9 cellular contexts compared by ENCODE assay signal in genomic region chr10:97640868-97641811, GRCh38. TPM values are rescaled to one million over a fixed set of nuclear protein-coding genes. Genes with fewer than 3 reads are reported as not detected.
A peak's percentile ranks its signal among the peaks of the same experiment; 100 is the strongest.
DNase-seq lines count a peak whose midpoint lies in the region; ATAC-seq and TF ChIP-seq lines count a peak whose summit lies in the region.
"Had no signal": no experiment of that assay in that cellular context is flagged by ENCODE, and none has a peak within 500 bp of the region (broad histone marks: within the 10 kb centered on the region; RNA-seq: fewer than 3 reads in every experiment).

No MANE protein-coding gene starts in this region.

- H3F3A ChIP-seq in GM23338 (replicated peaks; ENCODE audit: low read depth) (no peaks in the 10 kb centered on the region), MM.1S (ENCODE audit: insufficient read depth, low read length) (no peaks in the 10 kb centered on the region)

- no peaks in the 10 kb centered on the region for H3K27me3 ChIP-seq in GM23338 (ENCODE audit: insufficient read depth)
- H3K27me3 ChIP-seq in MM.1S (replicated peaks; ENCODE audit: insufficient read depth, low read length): no peaks in the 10 kb centered on the region

- peaks cover 11% of the 10 kb centered on the region for H3K27me3 Mint-ChIP-seq in GM23338 (ENCODE audit: insufficient read depth, low read depth, poor library complexity)
- H3K27me3 Mint-ChIP-seq in activated T-helper 1 cell treated with anti-CD3 and anti-CD28 coated beads, Interleukin-12 subunit alpha, Interleukin-12 subunit beta, Interleukin-2, Interleukin-4 antibody, amounts not matched to agents 30 ng/mL and 10 ng/mL and 1 ng/mL, durations not matched to agents 14 hours and 24 hours and 36 hours (ENCODE audit: insufficient read depth): peaks cover 1% of the 10 kb centered on the region

- TF ChIP-seq CTCF in GM23338 (conservative IDR thresholded peaks at IDR 0.05; ENCODE audit: low read depth in 2 of 2) (no peak), MM.1S (IDR thresholded peaks at IDR 0.05; ENCODE audit: low read length) (no peak), omental fat pad (IDR thresholded peaks at IDR 0.05) (no peak)

- peak overlapping the region; percentile 48; the same call in 1 of the 2 replicates for H3K27ac ChIP-seq in GM23338 (ENCODE audit: low read depth)
- H3K27ac ChIP-seq in MM.1S (ENCODE audit: low read length): peak overlapping the region; percentile 31; the same call in 1 of the 2 replicates

- peaks cover 2% of the 10 kb centered on the region; the same call in 2 of the 3 replicates for H3K9me3 Mint-ChIP-seq in GM23338
- H3K9me3 Mint-ChIP-seq in activated T-helper 1 cell treated with anti-CD3 and anti-CD28 coated beads, Interleukin-12 subunit alpha, Interleukin-12 subunit beta, Interleukin-2, Interleukin-4 antibody, amounts not matched to agents 30 ng/mL and 10 ng/mL and 1 ng/mL, durations not matched to agents 14 hours and 24 hours and 36 hours: no peaks in the 10 kb centered on the region

- H3K4me2 ChIP-seq in GM23338 (peak overlapping the region; percentile 86), MM.1S (ENCODE audit: low read depth, low read length) (peak overlapping the region; percentile 88)

- H3K9me2 ChIP-seq in GM23338 (ENCODE audit: insufficient read depth) (no peaks in the 10 kb centered on the region), MM.1S (replicated peaks; ENCODE audit: insufficient read depth, low read length) (no peaks in the 10 kb centered on the region)

- H3K36me3 Mint-ChIP-seq in GM23338 (ENCODE audit: low read depth): peaks cover 31% of the 10 kb centered on the region
- peaks cover 14% of the 10 kb centered on the region for H3K36me3 Mint-ChIP-seq in activated T-helper 1 cell treated with anti-CD3 and anti-CD28 coated beads, Interleukin-12 subunit alpha, Interleukin-12 subunit beta, Interleukin-2, Interleukin-4 antibody, amounts not matched to agents 30 ng/mL and 10 ng/mL and 1 ng/mL, durations not matched to agents 14 hours and 24 hours and 36 hours (ENCODE audit: low read depth)

- intact Hi-C loops in activated T-helper 1 cell treated with anti-CD3 and anti-CD28 coated beads, Interleukin-12 subunit alpha, Interleukin-12 subunit beta, Interleukin-2, Interleukin-4 antibody, amounts not matched to agents 30 ng/mL and 10 ng/mL and 1 ng/mL, durations not matched to agents 14 hours and 24 hours and 36 hours (cut with micrococcal nuclease): loop anchor here (1.0 to 5.0 kb wide), 14 partner anchors 8 to 1980 kb away; partner anchors contain the start of genes ARHGAP19, AVPI1, EXOSC1 and FRAT1

- no peaks in the 10 kb centered on the region for H3K9me3 ChIP-seq in MM.1S (replicated peaks; ENCODE audit: insufficient read depth, low read length)

- H2AFZ ChIP-seq in GM23338 (no peak overlapping the region), MM.1S (ENCODE audit: low read length) (peak overlapping the region; percentile 56)

- H3K4me1 Mint-ChIP-seq in GM23338: peaks cover 21% of the 10 kb centered on the region
- H3K4me1 Mint-ChIP-seq in activated T-helper 1 cell treated with anti-CD3 and anti-CD28 coated beads, Interleukin-12 subunit alpha, Interleukin-12 subunit beta, Interleukin-2, Interleukin-4 antibody, amounts not matched to agents 30 ng/mL and 10 ng/mL and 1 ng/mL, durations not matched to agents 14 hours and 24 hours and 36 hours (ENCODE audit: low read depth): peaks cover 23% of the 10 kb centered on the region

- H3K79me2 ChIP-seq in GM23338 (replicated peaks; ENCODE audit: insufficient read depth) (peaks cover 49% of the 10 kb centered on the region), MM.1S (ENCODE audit: low read length) (peaks cover 36% of the 10 kb centered on the region)

- DNase-seq in GM03348 (ENCODE audit: low spot score) (peak; percentile 69), GM23338 (ENCODE audit: low spot score) (peak; percentile 69), MM.1S (peak; percentile 25), globus pallidus (ENCODE audit: low spot score) (peak; percentile 23), omental fat pad (ENCODE audit: low spot score) (no peak), NCI-H2107 treated with DMSO at 0.1 percent for 48 hours (lab: John Stamatoyannopoulos, UW; ENCODE audit: unreplicated experiment) (no peak), LoVo (ENCODE audit: low spot score) (no peak)
- DNase-seq in activated T-helper 1 cell treated with anti-CD3 and anti-CD28 coated beads, Interleukin-12 subunit alpha, Interleukin-12 subunit beta, Interleukin-2, Interleukin-4 antibody, amounts not matched to agents 30 ng/mL and 10 ng/mL and 1 ng/mL, durations not matched to agents 14 hours and 24 hours and 36 hours (ENCODE audit: low spot score): peak; percentile 17

- H3K4me3 ChIP-seq in GM23338 (peak overlapping the region; percentile 92), MM.1S (ENCODE audit: low read length) (peak overlapping the region; percentile 95)

- peak overlapping the region; percentile 89 for H3K27ac Mint-ChIP-seq in GM23338
- H3K27ac Mint-ChIP-seq in activated T-helper 1 cell treated with anti-CD3 and anti-CD28 coated beads, Interleukin-12 subunit alpha, Interleukin-12 subunit beta, Interleukin-2, Interleukin-4 antibody, amounts not matched to agents 30 ng/mL and 10 ng/mL and 1 ng/mL, durations not matched to agents 14 hours and 24 hours and 36 hours: peak overlapping the region; percentile 86

- peak overlapping the region; percentile 82 for H3K9ac ChIP-seq in MM.1S (ENCODE audit: low read length)

- H4K20me1 ChIP-seq in GM23338 (replicated peaks; ENCODE audit: insufficient read depth): peaks cover 22% of the 10 kb centered on the region; the same call in 1 of the 2 replicates
- H4K20me1 ChIP-seq in MM.1S (ENCODE audit: insufficient read depth, low read length): 0 out of 2 replicates have a peak, but pooled peaks cover 6% of the 10 kb centered on the region

- peak overlapping the region; percentile 97 for H3K4me3 Mint-ChIP-seq in GM23338
- peak overlapping the region; percentile 96 for H3K4me3 Mint-ChIP-seq in activated T-helper 1 cell treated with anti-CD3 and anti-CD28 coated beads, Interleukin-12 subunit alpha, Interleukin-12 subunit beta, Interleukin-2, Interleukin-4 antibody, amounts not matched to agents 30 ng/mL and 10 ng/mL and 1 ng/mL, durations not matched to agents 14 hours and 24 hours and 36 hours

- ATAC-seq in GM23338 (peak; percentile 69), omental fat pad (ENCODE audit: low FRiP score) (peak; percentile 31)

- H3K36me3 ChIP-seq in GM23338 (ENCODE audit: insufficient read depth) (peaks cover under 1% of the 10 kb centered on the region), MM.1S (replicated peaks; ENCODE audit: insufficient read depth, low read length) (no peaks in the 10 kb centered on the region; the same call in 1 of the 2 replicates)

- peaks cover 6% of the 10 kb centered on the region; the same call in 1 of the 2 replicates for H3K4me1 ChIP-seq in GM23338 (ENCODE audit: insufficient read depth)
- H3K4me1 ChIP-seq in MM.1S (ENCODE audit: low read length): 0 out of 2 replicates have a peak, but pooled peaks cover 4% of the 10 kb centered on the region

TF ChIP-seq in GM23338, 12 proteins besides CTCF, POLR2A, EP300 and RAD21 (continues in another document):
- TF ChIP-seq STAT1 (IDR thresholded peaks at IDR 0.05; ENCODE audit: unreplicated experiment): no peak

RNA-seq across cellular contexts. Expression of gene PI4K2A, which starts 0.7 kb away (rescaled TPM):
- total RNA-seq in GM23338 (2014; rRNA removed; shearing (Covaris generic)): 23.3 and 29.2 TPM in 2 replicates
- polyA plus RNA-seq in GM23338 (2016; fragmentation: Nextera tagmentation; extraction: Ambion mirVana): 8.1 and 8.6 TPM in 2 replicates
- total RNA-seq in activated T-helper 1 cell treated with anti-CD3 and anti-CD28 coated beads, Interleukin-12 subunit alpha, Interleukin-12 subunit beta, Interleukin-2, Interleukin-4 antibody, amounts not matched to agents 30 ng/mL and 10 ng/mL and 1 ng/mL, durations not matched to agents 14 hours and 24 hours and 36 hours: 19.3 and 19.7 TPM in 2 replicates
- 10 to 100 TPM; 11.7 to 33.9 (median 17.8) TPM for total RNA-seq in omental fat pad

RNA-seq across cellular contexts. Expression of gene MORN4, which starts 7.8 kb away (rescaled TPM):
- total RNA-seq in GM23338 (2014; rRNA removed; shearing (Covaris generic)): 9.0 and 17.6 TPM in 2 replicates
- polyA plus RNA-seq in GM23338 (2016; fragmentation: Nextera tagmentation; extraction: Ambion mirVana): 49.5 and 50.0 TPM in 2 replicates
- 1.9 TPM in 2 replicates for total RNA-seq in activated T-helper 1 cell treated with anti-CD3 and anti-CD28 coated beads, Interleukin-12 subunit alpha, Interleukin-12 subunit beta, Interleukin-2, Interleukin-4 antibody, amounts not matched to agents 30 ng/mL and 10 ng/mL and 1 ng/mL, durations not matched to agents 14 hours and 24 hours and 36 hours
- total RNA-seq in omental fat pad: 1 to 10 TPM in 3 of 4 donors, under 1 TPM in 1; 0.36 to 5.3 (median 2.5) TPM

RNA-seq across cellular contexts. Expression of gene AVPI1, which starts 45.9 kb away (rescaled TPM):
- 7.4 and 8.2 TPM in 2 replicates for total RNA-seq in GM23338 (2014; rRNA removed; shearing (Covaris generic))
- polyA plus RNA-seq in GM23338 (2016; fragmentation: Nextera tagmentation; extraction: Ambion mirVana): 7.6 and 8.9 TPM in 2 replicates
- total RNA-seq in activated T-helper 1 cell treated with anti-CD3 and anti-CD28 coated beads, Interleukin-12 subunit alpha, Interleukin-12 subunit beta, Interleukin-2, Interleukin-4 antibody, amounts not matched to agents 30 ng/mL and 10 ng/mL and 1 ng/mL, durations not matched to agents 14 hours and 24 hours and 36 hours: 0.66 and 0.93 TPM in 2 replicates
- 100 to 1,000 TPM in 2 of 4 donors, 10 to 100 TPM in 2; 17.7 to 195 (median 69.0) TPM for total RNA-seq in omental fat pad

RNA-seq across cellular contexts. Expression of gene C10orf62, which starts 51.6 kb away (rescaled TPM):
- total RNA-seq in GM23338 (2014; rRNA removed; shearing (Covaris generic)): not detected in 2 replicates
- not detected in 2 replicates for polyA plus RNA-seq in GM23338 (2016; fragmentation: Nextera tagmentation; extraction: Ambion mirVana)
- total RNA-seq in activated T-helper 1 cell treated with anti-CD3 and anti-CD28 coated beads, Interleukin-12 subunit alpha, Interleukin-12 subunit beta, Interleukin-2, Interleukin-4 antibody, amounts not matched to agents 30 ng/mL and 10 ng/mL and 1 ng/mL, durations not matched to agents 14 hours and 24 hours and 36 hours: not detected in 2 replicates
- total RNA-seq in omental fat pad: 1 to 10 TPM in 1 of 4 donors, under 1 TPM in 1, not detected in 2; 0.88 to 1.2 TPM
- total RNA-seq: activated CD8-positive, alpha-beta memory T cell treated with anti-CD3 and anti-CD28 coated beads for 36 hours had no signal

RNA-seq across cellular contexts. Expression of gene HOGA1, which starts 57.0 kb away (rescaled TPM):
- not detected in 2 replicates for total RNA-seq in GM23338 (2014; rRNA removed; shearing (Covaris generic))
- polyA plus RNA-seq in GM23338 (2016; fragmentation: Nextera tagmentation; extraction: Ambion mirVana): 0.15 TPM in 1 of 2 replicates, not detected in the other
- not detected in 2 replicates for total RNA-seq in activated T-helper 1 cell treated with anti-CD3 and anti-CD28 coated beads, Interleukin-12 subunit alpha, Interleukin-12 subunit beta, Interleukin-2, Interleukin-4 antibody, amounts not matched to agents 30 ng/mL and 10 ng/mL and 1 ng/mL, durations not matched to agents 14 hours and 24 hours and 36 hours
- 10 to 100 TPM in 1 of 4 donors, 1 to 10 TPM in 3; 3.3 to 11.7 (median 7.6) TPM for total RNA-seq in omental fat pad
- total RNA-seq: activated CD8-positive, alpha-beta memory T cell treated with anti-CD3 and anti-CD28 coated beads for 36 hours had no signal

Comparison
In these comparisons a context has a peak if more than half of its experiments do, and no peak if none do; other contexts are left out.
1. DNase-seq: peak in GM03348 (single experiment), GM23338 (single experiment), MM.1S (single experiment), activated T-helper 1 cell treated with anti-CD3 and anti-CD28 coated beads, Interleukin-12 subunit alpha, Interleukin-12 subunit beta, Interleukin-2, Interleukin-4 antibody, amounts not matched to agents 30 ng/mL and 10 ng/mL and 1 ng/mL, durations not matched to agents 14 hours and 24 hours and 36 hours (single experiment) and globus pallidus (single experiment); none in omental fat pad (single experiment), NCI-H2107 treated with DMSO at 0.1 percent for 48 hours (single experiment) and LoVo (single experiment).